ENCODE assay signal across 10 cellular contexts in genomic region chr1:43978264-43978550, GRCh38. TPM values are rescaled to one million over a fixed set of nuclear protein-coding genes. Genes with fewer than 3 reads are reported as not detected.
A peak's percentile ranks its signal among the peaks of the same experiment; 100 is the strongest.
DNase-seq lines count a peak whose midpoint lies in the region; TF ChIP-seq lines count a peak whose summit lies in the region.
"Had no signal": no experiment of that assay in that cellular context is flagged by ENCODE, and none has a peak within 500 bp of the region (broad histone marks: within the 10 kb centered on the region; RNA-seq: fewer than 3 reads in every experiment).

No MANE protein-coding gene starts in this region.

- POLR2A ChIA-PET in CD8-positive, alpha-beta memory T cell (lab: Charles Lee), result interaction anchor here (1.7 kb wide), 1 partner anchor 13 kb away, joined by 4 read pairs; the partner anchor contains the start of gene CCDC24

- H3K27ac ChIP-seq in CD8-positive, alpha-beta memory T cell (ENCODE audit: low read depth, low read length), result no peak overlapping the region
- no peak overlapping the region for H3K27ac ChIP-seq in coronary artery
- no peak overlapping the region for H3K27ac ChIP-seq in prostate gland

- CTCF ChIA-PET in CD8-positive, alpha-beta memory T cell (lab: Charles Lee), result interaction anchor here (0.9 kb wide), 1 partner anchor 10 kb away, joined by 3 read pairs; no protein-coding TSS in a partner anchor

- TF ChIP-seq CTCF in coronary artery (IDR thresholded peaks at IDR 0.05), result no peak
- TF ChIP-seq CTCF in prostate gland (IDR thresholded peaks at IDR 0.05), result no peak

- no peaks in the 10 kb centered on the region for H3K9me3 ChIP-seq in CD8-positive, alpha-beta memory T cell (ENCODE audit: low read length)
- H3K9me3 ChIP-seq in neuron (ENCODE audit: low read length) (no peaks in the 10 kb centered on the region), prostate gland (no peaks in the 10 kb centered on the region)
- H3K9me3 ChIP-seq: adrenal gland had no signal

- no peak overlapping the region for H2AFZ ChIP-seq in neuron (ENCODE audit: low read depth, low read length)

- no peak overlapping the region for H3K4me3 ChIP-seq in CD8-positive, alpha-beta memory T cell (ENCODE audit: low read length)
- H3K4me3 ChIP-seq in coronary artery (peak overlapping the region; percentile 89), neuron (ENCODE audit: low read length) (peak overlapping the region; percentile 76), prostate gland (peak overlapping the region in 1 of 2 donors; percentile 39)

- DNase-seq in CD8-positive, alpha-beta memory T cell, result no peak
- DNase-seq in NAMALWA (ENCODE audit: low spot score) (peak; percentile 29), coronary artery (ENCODE audit: low spot score) (no peak), 8988T (no peak), HuH-7.5 (ENCODE audit: low spot score) (no peak), epidermal melanocyte (ENCODE audit: insufficient read length, low spot score) (no peak), prostate gland (ENCODE audit: low spot score) (no peak)
- DNase-seq: islet precursor cell had no signal

- H3K36me3 Mint-ChIP-seq in CD8-positive, alpha-beta memory T cell, result peaks cover 3 to 41% (median 9%) of the 10 kb centered on the region in 3 donors

- no peaks in the 10 kb centered on the region for H3K27me3 ChIP-seq in CD8-positive, alpha-beta memory T cell (ENCODE audit: insufficient read depth, low read length, poor library complexity, severe bottlenecking)
- H3K27me3 ChIP-seq in neuron (ENCODE audit: insufficient read depth, low read length), result no peaks in the 10 kb centered on the region
- H3K27me3 ChIP-seq in prostate gland (replicated peaks; ENCODE audit: insufficient read depth), result no peaks in the 10 kb centered on the region
- H3K27me3 ChIP-seq: adrenal gland had no signal

- H3K9me3 Mint-ChIP-seq in CD8-positive, alpha-beta memory T cell, result no peaks in the 10 kb centered on the region

- peaks cover 49 to 62% (median 59%) of the 10 kb centered on the region in 3 donors for H3K4me1 Mint-ChIP-seq in CD8-positive, alpha-beta memory T cell

- TF ChIP-seq POLR2A in prostate gland (IDR thresholded peaks at IDR 0.05), result no peak

- H3K27ac Mint-ChIP-seq in CD8-positive, alpha-beta memory T cell, result peak overlapping the region in 4 of 8 donors; percentile 35 to 91 (median 75)

- peak overlapping the region; percentile 16 to 98 (median 86) for H3K4me3 Mint-ChIP-seq in CD8-positive, alpha-beta memory T cell

- H3K36me3 ChIP-seq in CD8-positive, alpha-beta memory T cell (ENCODE audit: insufficient read depth, low read length), result peaks cover 18% of the 10 kb centered on the region
- H3K36me3 ChIP-seq in neuron (ENCODE audit: insufficient read depth, low read length) (peaks cover 37% of the 10 kb centered on the region), prostate gland (peaks cover 0 to 9% of the 10 kb centered on the region in 2 donors)

- peaks cover 44% of the 10 kb centered on the region for H3K4me1 ChIP-seq in CD8-positive, alpha-beta memory T cell (ENCODE audit: insufficient read depth, low read length)
- H3K4me1 ChIP-seq in neuron (ENCODE audit: insufficient read depth, low read length) (peaks cover 53% of the 10 kb centered on the region), prostate gland (replicated peaks) (peaks cover 30% of the 10 kb centered on the region)

- intact Hi-C loops in prostate gland (cut with DNase I), result no loop called here

- peaks cover 0 to 10% of the 10 kb centered on the region in 2 donors for H3K27me3 Mint-ChIP-seq in CD8-positive, alpha-beta memory T cell

- 77% methylated on average over 5 of the region's 5 CpGs for WGBS in prostate gland

RNA-seq across cellular contexts. Expression of gene B4GALT2, which starts 0.8 kb away (rescaled TPM):
- total RNA-seq in CD8-positive, alpha-beta memory T cell, result 10 to 100 TPM; 39.7 to 41.7 TPM
- 1.9 TPM for polyA plus RNA-seq in CD8-positive, alpha-beta memory T cell
- 10 to 100 TPM; 34.8 to 63.9 TPM for total RNA-seq in prostate gland

RNA-seq across cellular contexts. Expression of gene ATP6V0B, which starts 3.4 kb away (rescaled TPM):
- total RNA-seq in CD8-positive, alpha-beta memory T cell, result 100 to 1,000 TPM; 184 to 205 TPM
- 190 TPM for polyA plus RNA-seq in CD8-positive, alpha-beta memory T cell
- 100 to 1,000 TPM; 180 to 245 TPM for total RNA-seq in prostate gland

RNA-seq across cellular contexts. Expression of gene DPH2, which starts 8.4 kb away (rescaled TPM):
- 10 to 100 TPM; 85.8 to 94.7 TPM for total RNA-seq in CD8-positive, alpha-beta memory T cell
- 32.9 TPM for polyA plus RNA-seq in CD8-positive, alpha-beta memory T cell
- 10 to 100 TPM; 25.4 to 31.1 TPM for total RNA-seq in prostate gland

RNA-seq across cellular contexts. Expression of gene CCDC24, which starts 13.2 kb away (rescaled TPM):
- total RNA-seq in CD8-positive, alpha-beta memory T cell, result 1 to 10 TPM; 2.7 to 3.4 TPM
- polyA plus RNA-seq in CD8-positive, alpha-beta memory T cell, result 0.43 TPM
- 10 to 100 TPM; 14.3 to 23.7 TPM for total RNA-seq in prostate gland

RNA-seq across cellular contexts. Expression of gene IPO13, which starts 31.5 kb away (rescaled TPM):
- total RNA-seq in CD8-positive, alpha-beta memory T cell, result 10 to 100 TPM; 28.9 to 32.1 TPM
- 16.0 TPM for polyA plus RNA-seq in CD8-positive, alpha-beta memory T cell
- total RNA-seq in prostate gland, result 10 to 100 TPM; 27.7 to 55.7 TPM
